ENCODE assay signal across 12 cellular contexts in the genomic region with DNA sequence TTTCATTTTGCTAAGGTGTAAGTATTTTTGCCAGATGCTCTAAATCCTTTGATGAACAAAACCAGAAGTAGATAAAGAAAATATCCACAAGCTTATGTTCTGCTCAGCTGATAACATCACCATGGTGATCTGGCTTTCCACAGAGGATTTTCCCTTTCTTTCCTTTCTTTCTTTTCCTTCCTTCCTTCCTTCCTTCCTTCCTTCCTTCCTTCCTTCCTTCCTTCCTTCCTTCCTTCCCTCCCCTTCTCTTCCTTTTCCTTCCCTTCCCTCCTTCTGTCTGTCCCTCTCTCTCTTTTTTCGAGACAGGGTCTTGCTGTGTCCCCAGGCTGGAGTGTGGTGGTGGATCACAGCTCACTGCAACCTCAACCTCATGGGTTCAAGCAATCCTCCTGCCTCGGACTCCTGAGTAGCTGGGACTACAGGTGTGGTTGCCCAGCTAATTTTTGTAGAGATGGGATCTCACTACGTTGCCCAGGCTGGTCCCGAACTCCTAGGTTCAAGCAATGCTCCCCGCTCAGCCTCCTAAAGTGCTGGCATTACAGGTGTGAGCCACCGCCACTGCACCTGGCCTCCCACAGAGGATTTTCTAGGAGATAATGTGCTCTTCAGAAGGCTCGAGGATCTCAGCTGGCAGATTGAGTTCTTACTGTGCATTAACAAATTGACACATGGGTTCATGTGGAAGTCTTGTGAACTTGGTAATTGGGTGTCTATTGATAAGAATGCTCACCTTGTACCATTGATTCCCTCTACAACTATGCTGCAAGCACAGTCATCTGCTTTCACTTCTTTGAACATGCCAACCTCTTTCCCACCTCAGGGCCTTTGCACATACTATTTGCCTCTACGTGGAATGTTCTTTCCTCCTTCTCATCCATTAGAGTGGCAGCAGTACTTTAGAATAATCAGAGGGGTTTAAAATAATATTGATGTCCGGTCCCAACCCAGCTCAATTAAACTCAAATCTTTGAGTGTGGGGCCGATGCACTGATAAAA. TPM values are rescaled to one million over a fixed set of nuclear protein-coding genes. Genes with fewer than 3 reads are reported as not detected.
DNase-seq lines count a peak whose midpoint lies in the region; ATAC-seq and TF ChIP-seq lines count a peak whose summit lies in the region.
"Had no signal": no experiment of that assay in that cellular context is flagged by ENCODE, and none has a peak within 500 bp of the region (broad histone marks: within the 10 kb centered on the region; RNA-seq: fewer than 3 reads in every experiment).

No MANE protein-coding gene starts in this region.

- H3K4me3 ChIP-seq in GM06990 (replicated peaks; ENCODE audit: low read depth, low read length) = peak overlapping the region; percentile 89
- H3K4me3 ChIP-seq in IMR-90 (ENCODE audit: insufficient read depth, low read depth, low read length) = no peak overlapping the region

- no peak overlapping the region for H3K4ac ChIP-seq in IMR-90 (ENCODE audit: low read depth, low read length)

- H3K4me1 Mint-ChIP-seq in activated T-cell treated with anti-CD3 and anti-CD28 coated beads, Interleukin-2, amount 50 U/mL, for 72 hours (ENCODE audit: low read depth) = peaks cover 63% of the 10 kb centered on the region
- peaks cover 58 to 83% of the 10 kb centered on the region in 2 donors for H3K4me1 Mint-ChIP-seq in natural killer cell treated with Interleukin-12 subunit alpha and Interleukin-12 subunit beta and Interleukin-15 and Interleukin-18, amount 100 ng/mL, for 72 hours (ENCODE audit: low read depth in 2 of 2)

- no peaks in the 10 kb centered on the region for H3K9me3 ChIP-seq in IMR-90 (ENCODE audit: control insufficient read depth, insufficient read depth, low read length)
- H3K9me3 ChIP-seq: esophagus squamous epithelium had no signal

- no peak overlapping the region for H2BK20ac ChIP-seq in IMR-90 (ENCODE audit: low read depth, low read length)

- peak overlapping the region; percentile 97 for H3K27ac Mint-ChIP-seq in activated T-cell treated with anti-CD3 and anti-CD28 coated beads, Interleukin-2, amount 50 U/mL, for 72 hours
- H3K27ac Mint-ChIP-seq in natural killer cell treated with Interleukin-12 subunit alpha and Interleukin-12 subunit beta and Interleukin-15 and Interleukin-18, amount 100 ng/mL, for 72 hours = peak overlapping the region; percentile 98

- peak; percentile 17; the same call in 1 of the 2 replicates for ATAC-seq in IMR-90 (ENCODE audit: low read depth)
- ATAC-seq in activated T-cell treated with anti-CD3 and anti-CD28 coated beads, Interleukin-2, amount 50 U/mL, for 72 hours (replicated peaks in 1 of 2) = no peak
- ATAC-seq in natural killer cell treated with Interleukin-12 subunit alpha and Interleukin-12 subunit beta and Interleukin-15 and Interleukin-18, amount 100 ng/mL, for 72 hours = no peak
- no peak for ATAC-seq in GM19397 (IDR thresholded peaks at IDR 0.05; ENCODE audit: unreplicated experiment)

- no peak for TF ChIP-seq RAD21 in IMR-90 (IDR thresholded peaks at IDR 0.05; ENCODE audit: low read length)

- no peaks in the 10 kb centered on the region for H3K79me1 ChIP-seq in IMR-90 (ENCODE audit: low read depth in 1 of 2, low read length in 2 of 2)

- H4K20me1 ChIP-seq in IMR-90 (ENCODE audit: insufficient read depth, low read length) = no peaks in the 10 kb centered on the region

- H3K27me3 Mint-ChIP-seq in activated T-cell treated with anti-CD3 and anti-CD28 coated beads, Interleukin-2, amount 50 U/mL, for 72 hours (ENCODE audit: low read depth) = no peaks in the 10 kb centered on the region
- H3K27me3 Mint-ChIP-seq in natural killer cell treated with Interleukin-12 subunit alpha and Interleukin-12 subunit beta and Interleukin-15 and Interleukin-18, amount 100 ng/mL, for 72 hours = no peaks in the 10 kb centered on the region

- H3K27ac ChIP-seq in IMR-90 (ENCODE audit: insufficient read depth, low read length) = no peak overlapping the region

- in situ Hi-C loops in IMR-90 (cut with MboI; ENCODE audit: low sequenced_read_pairs) = no loop called here

- TF ChIP-seq CTCF in GM06990 (IDR thresholded peaks at IDR 0.05; ENCODE audit: insufficient read depth, low read length, poor library complexity, severe bottlenecking) = no peak
- TF ChIP-seq CTCF in IMR-90 (conservative IDR thresholded peaks at IDR 0.05; ENCODE audit: low read depth, low read length) = no peak

- no peak overlapping the region for H3K23ac ChIP-seq in IMR-90 (ENCODE audit: low read depth, low read length)

- H3K27me3 ChIP-seq in GM06990 (replicated peaks; ENCODE audit: control insufficient read depth, insufficient read depth, low read length) (no peaks in the 10 kb centered on the region), IMR-90 (ENCODE audit: control insufficient read depth, insufficient read depth, low read length) (peaks cover 4% of the 10 kb centered on the region; the same call in 1 of the 2 replicates)
- H3K27me3 ChIP-seq: esophagus squamous epithelium had no signal

- POLR2A ChIA-PET in IMR-90 (lab: Charles Lee; ENCODE audit: unreplicated experiment) = no interaction called here

- 0 out of 2 replicates have a peak overlapping the region, but pooled peaks have one; percentile 25 for H3K56ac ChIP-seq in IMR-90 (ENCODE audit: extremely low read depth, insufficient read depth, low read length)

- H2AFZ ChIP-seq in IMR-90 (replicated peaks; ENCODE audit: low read length, poor library complexity) = no peak overlapping the region

- H4K5ac ChIP-seq in IMR-90 (ENCODE audit: low read depth, low read length) = no peak overlapping the region

- no peaks in the 10 kb centered on the region for H3K36me3 ChIP-seq in GM06990 (ENCODE audit: control insufficient read depth, insufficient read depth, low read length)
- H3K36me3 ChIP-seq in IMR-90 (ENCODE audit: control insufficient read depth, insufficient read depth, low read length) = no peaks in the 10 kb centered on the region
- H3K36me3 ChIP-seq: esophagus squamous epithelium had no signal

- CTCF ChIA-PET in IMR-90 (lab: Yijun Ruan, JAX) = no interaction called here

- no peak overlapping the region for H3K4me2 ChIP-seq in IMR-90 (ENCODE audit: low read depth, low read length)

- DNase-seq in GM06990 (ENCODE audit: extremely low read depth, insufficient read length) (no peak), IMR-90 (no peak), hippocampal formation (lab: John Stamatoyannopoulos, UW) (no peak), NCI-H1436 (lab: John Stamatoyannopoulos, UW) (no peak)
- no peak for DNase-seq in activated T-cell treated with anti-CD3 and anti-CD28 coated beads, Interleukin-2, amount 50 U/mL, for 72 hours
- DNase-seq in natural killer cell treated with Interleukin-12 subunit alpha and Interleukin-12 subunit beta and Interleukin-15 and Interleukin-18, amount 100 ng/mL, for 72 hours (ENCODE audit: low spot score) = no peak
- DNase-seq: esophagus squamous epithelium; NCI-H187 treated with DMSO at 0.1 percent for 48 hours; NK-92 treated with Interleukin-12 subunit alpha and Interleukin-12 subunit beta, amount 100 ng/mL, for 24 hours; T-helper 9 cell had no signal

- no peak overlapping the region for H3K18ac ChIP-seq in IMR-90 (ENCODE audit: low read depth, low read length)

- peak overlapping the region; percentile 32 for H2BK5ac ChIP-seq in IMR-90 (ENCODE audit: low read depth, low read length, poor library complexity, severe bottlenecking)

- intact Hi-C loops in IMR-90 (cut with micrococcal nuclease) = no loop called here

- H2BK120ac ChIP-seq in IMR-90 (ENCODE audit: low read depth, low read length) = no peak overlapping the region

- H3K36me3 Mint-ChIP-seq in activated T-cell treated with anti-CD3 and anti-CD28 coated beads, Interleukin-2, amount 50 U/mL, for 72 hours (ENCODE audit: insufficient read depth in 2 of 2) = peaks cover 26 to 27% of the 10 kb centered on the region in 2 donors
- H3K36me3 Mint-ChIP-seq in natural killer cell treated with Interleukin-12 subunit alpha and Interleukin-12 subunit beta and Interleukin-15 and Interleukin-18, amount 100 ng/mL, for 72 hours = peaks cover 23% of the 10 kb centered on the region

- peak overlapping the region; percentile 12; the same call in 1 of the 2 replicates for H2AK5ac ChIP-seq in IMR-90 (ENCODE audit: low read depth, low read length)

- H3K4me3 Mint-ChIP-seq in activated T-cell treated with anti-CD3 and anti-CD28 coated beads, Interleukin-2, amount 50 U/mL, for 72 hours = peak overlapping the region; percentile 90 to 96
- H3K4me3 Mint-ChIP-seq in natural killer cell treated with Interleukin-12 subunit alpha and Interleukin-12 subunit beta and Interleukin-15 and Interleukin-18, amount 100 ng/mL, for 72 hours = peak overlapping the region; percentile 99

- no peaks in the 10 kb centered on the region for H3K9me3 Mint-ChIP-seq in activated T-cell treated with anti-CD3 and anti-CD28 coated beads, Interleukin-2, amount 50 U/mL, for 72 hours
- H3K9me3 Mint-ChIP-seq in natural killer cell treated with Interleukin-12 subunit alpha and Interleukin-12 subunit beta and Interleukin-15 and Interleukin-18, amount 100 ng/mL, for 72 hours = no peaks in the 10 kb centered on the region

- dilution Hi-C loops in IMR-90 (cut with HindIII; ENCODE audit: low sequenced_read_pairs, unreplicated experiment) = no loop called here

- TF ChIP-seq POLR2A in IMR-90 (IDR thresholded peaks at IDR 0.05; ENCODE audit: low read depth, low read length) = no peak

- H4K91ac ChIP-seq in IMR-90 (ENCODE audit: insufficient read depth, low read depth, low read length) = no peak overlapping the region

- H3K9me1 ChIP-seq in IMR-90 (ENCODE audit: insufficient read depth, low read length) = no peaks in the 10 kb centered on the region

- 100% methylated on average over 3 of the region's 10 CpGs; no CpG with 5 or more reads in 1 of the 2 experiments for WGBS in IMR-90 (ENCODE audit: extremely low coverage in 2 of 2, insufficient read length in 1 of 2), 2 experiments

- H2AK9ac ChIP-seq in IMR-90 (replicated peaks; ENCODE audit: low read depth, low read length, poor library complexity) = no peak overlapping the region

- H3K14ac ChIP-seq in IMR-90 (replicated peaks; ENCODE audit: low read depth, low read length) = peak overlapping the region; percentile 78; the same call in 1 of the 2 replicates

- H4K8ac ChIP-seq in IMR-90 (ENCODE audit: low read depth in 2 of 2, low read length in 2 of 2) = no peak overlapping the region

- BruUV-seq in IMR-90 (replicated peaks; lab: Mats Ljungman, UMichigan) = no TSS peak

- H3K9ac ChIP-seq in IMR-90 (ENCODE audit: low read depth, low read length) = no peak overlapping the region

- no peak overlapping the region for H2BK15ac ChIP-seq in IMR-90 (ENCODE audit: low read depth, low read length)

- peaks cover 2% of the 10 kb centered on the region; the same call in 1 of the 2 replicates for H3K4me1 ChIP-seq in IMR-90 (ENCODE audit: control insufficient read depth, insufficient read depth, low read length)
- H3K4me1 ChIP-seq: esophagus squamous epithelium had no signal

RNA-seq across cellular contexts. Expression of a gene that starts 1.4 kb away (rescaled TPM):
- total RNA-seq in IMR-90 (2012; rRNA removed) = under 0.01 TPM in 1 of 2 replicates, not detected in the other
- not detected in 2 replicates for polyA plus RNA-seq in IMR-90 (2012; rRNA removed)
- not detected in 2 replicates for polyA plus RNA-seq in IMR-90 (2012; cell fraction: cytosol; rRNA removed)
- not detected in 2 replicates for polyA plus RNA-seq in IMR-90 (2012; cell fraction: nucleus; rRNA removed; ENCODE audit: low replicate concordance)
- total RNA-seq in activated T-cell treated with anti-CD3 and anti-CD28 coated beads, Interleukin-2, amount 50 U/mL, for 72 hours = 100 to 1,000 TPM; 150 to 182 TPM
- 100 to 1,000 TPM; 140 to 169 TPM for total RNA-seq in natural killer cell treated with Interleukin-12 subunit alpha and Interleukin-12 subunit beta and Interleukin-15 and Interleukin-18, amount 100 ng/mL, for 72 hours
- polyA plus RNA-seq: neural cell had no signal

Comparison
In these comparisons a context has a peak if more than half of its experiments do, and no peak if none do; other contexts are left out.
1. RNA of a gene that starts 1.4 kb away (total RNA-seq): 150 to 182 TPM in activated T-cell treated with anti-CD3 and anti-CD28 coated beads, Interleukin-2, amount 50 U/mL, for 72 hours and 140 to 169 TPM in natural killer cell treated with Interleukin-12 subunit alpha and Interleukin-12 subunit beta and Interleukin-15 and Interleukin-18, amount 100 ng/mL, for 72 hours; under 0.01 TPM in IMR-90; every median in the first group is over 100 times any median in the second.